Comparison of ENCODE assay signal across 26 cellular contexts in genomic region chr5:171518916-171519315, GRCh38.
"Had no signal": no experiment of that assay in that cellular context is flagged by ENCODE, and none has a peak within 500 bp of the region (broad histone marks: within the 10 kb centered on the region; RNA-seq: fewer than 3 reads in every experiment).

No MANE protein-coding gene starts in this region.

- H3K4me1 ChIP-seq: parathyroid adenoma had no signal

- DNase-seq: effector CD4-positive, alpha-beta T cell; head of caudate nucleus; left ventricle myocardium superior; lower lobe of right lung; mucosa of descending colon; naive B cell; stimulated activated CD4-positive, alpha-beta T cell treated with anti-CD3 and anti-CD28 coated beads, Interleukin-2, amount 100 ng/mL, for 24 hours; stimulated activated CD4-positive, alpha-beta T cell treated with anti-CD3 and anti-CD28 coated beads, Interleukin-4, amount 100 ng/mL, for 24 hours; stimulated activated naive CD4-positive, alpha-beta T cell treated with Interleukin-2 at 50 U/mL for 16 hours; transverse colon; upper lobe of right lung; uterus had no signal

- H3K4me2 ChIP-seq: smooth muscle cell had no signal

- H3K27me3 ChIP-seq: neutrophil, transverse colon, upper lobe of right lung, uterus had no signal

- H3K4me3 Mint-ChIP-seq: central memory CD8-positive, alpha-beta T cell; memory B cell; mesothelial cell of epicardium; natural killer cell treated with Interleukin-12 subunit alpha and Interleukin-12 subunit beta and Interleukin-15 and Interleukin-18, amount 100 ng/mL, for 72 hours; stimulated activated effector memory CD8-positive, alpha-beta T cell treated with anti-CD3 and anti-CD28 coated beads, Interleukin-12 subunit alpha, Interleukin-12 subunit beta, amount 100 ng/mL, for 72 hours had no signal

- H3K79me2 ChIP-seq: parathyroid adenoma had no signal

- ATAC-seq: left ventricle myocardium superior; lower lobe of right lung; mucosa of descending colon; natural killer cell treated with Interleukin-12 subunit alpha and Interleukin-12 subunit beta and Interleukin-15 and Interleukin-18, amount 100 ng/mL, for 72 hours; sciatic nerve; stimulated activated effector memory CD8-positive, alpha-beta T cell treated with anti-CD3 and anti-CD28 coated beads, Interleukin-12 subunit alpha, Interleukin-12 subunit beta, amount 100 ng/mL, for 72 hours; upper lobe of right lung had no signal

- H3K9me3 ChIP-seq: lower lobe of right lung, mucosa of descending colon, neutrophil, thoracic aorta, transverse colon, upper lobe of right lung, uterus had no signal

- H3K27ac Mint-ChIP-seq: memory B cell; mesothelial cell of epicardium; naive B cell; natural killer cell treated with Interleukin-12 subunit alpha and Interleukin-12 subunit beta and Interleukin-15 and Interleukin-18, amount 100 ng/mL, for 72 hours; progenitor cell of endocrine pancreas; stimulated activated effector memory CD8-positive, alpha-beta T cell treated with anti-CD3 and anti-CD28 coated beads, Interleukin-12 subunit alpha, Interleukin-12 subunit beta, amount 100 ng/mL, for 72 hours had no signal

- H3K36me3 Mint-ChIP-seq: memory B cell; mesothelial cell of epicardium; naive B cell; natural killer cell treated with Interleukin-12 subunit alpha and Interleukin-12 subunit beta and Interleukin-15 and Interleukin-18, amount 100 ng/mL, for 72 hours; stimulated activated effector memory CD8-positive, alpha-beta T cell treated with anti-CD3 and anti-CD28 coated beads, Interleukin-12 subunit alpha, Interleukin-12 subunit beta, amount 100 ng/mL, for 72 hours had no signal

- H3K36me3 ChIP-seq: lower lobe of right lung, neutrophil, thoracic aorta, transverse colon, upper lobe of right lung, uterus had no signal

- FAIRE-seq: frontal cortex, keratinocyte had no signal

- H3K4me1 Mint-ChIP-seq: central memory CD8-positive, alpha-beta T cell; memory B cell; naive B cell had no signal

- H3K27ac ChIP-seq: coronary artery, lower lobe of right lung, neutrophil, parathyroid adenoma, thoracic aorta, transverse colon, upper lobe of right lung had no signal

- H3K9me3 Mint-ChIP-seq: central memory CD8-positive, alpha-beta T cell; memory B cell; mesothelial cell of epicardium; natural killer cell treated with Interleukin-12 subunit alpha and Interleukin-12 subunit beta and Interleukin-15 and Interleukin-18, amount 100 ng/mL, for 72 hours; stimulated activated effector memory CD8-positive, alpha-beta T cell treated with anti-CD3 and anti-CD28 coated beads, Interleukin-12 subunit alpha, Interleukin-12 subunit beta, amount 100 ng/mL, for 72 hours had no signal

- H3K9ac ChIP-seq: parathyroid adenoma had no signal

- H3K4me3 ChIP-seq: coronary artery, lower lobe of right lung, mucosa of descending colon, smooth muscle cell, thoracic aorta, transverse colon, upper lobe of right lung, uterus had no signal

- H2AFZ ChIP-seq: parathyroid adenoma had no signal
